7 cellular contexts compared by ENCODE assay signal in genomic region chr4:127247293-127247952, GRCh38.
"Had no signal": no experiment of that assay in that cellular context is flagged by ENCODE, and none has a peak within 500 bp of the region (broad histone marks: within the 10 kb centered on the region; RNA-seq: fewer than 3 reads in every experiment).

No MANE protein-coding gene starts in this region.

- ATAC-seq: GM23338 had no signal

- H3K4me3 Mint-ChIP-seq: GM23338, H9, IgD-negative memory B cell had no signal

- H2AFZ ChIP-seq: GM23338 had no signal

- H3K4me2 ChIP-seq: GM23338 had no signal

- DNase-seq: H9, HCEC 1CT, KG1 had no signal

- H3K9me3 Mint-ChIP-seq: GM23338, H9 had no signal

- H3K4me1 Mint-ChIP-seq: GM23338, H9 had no signal

- H3K36me3 Mint-ChIP-seq: IgD-negative memory B cell had no signal

- H3K4me3 ChIP-seq: GM23338 had no signal

- H3K27ac Mint-ChIP-seq: GM23338, H9, IgD-negative memory B cell had no signal

- H3K27me3 Mint-ChIP-seq: IgD-negative memory B cell had no signal

- FAIRE-seq: H54, HTR-8/SVneo had no signal
